Comparison of ENCODE assay signal across 8 cellular contexts in genomic region chr5:1110930-1111726, GRCh38. TPM values are rescaled to one million over a fixed set of nuclear protein-coding genes. Genes with fewer than 3 reads are reported as not detected.
DNase-seq lines count a peak whose midpoint lies in the region; ATAC-seq, FAIRE-seq and TF ChIP-seq lines count a peak whose summit lies in the region.

No MANE protein-coding gene starts in this region.

- H3K4me1 Mint-ChIP-seq in activated CD8-positive, alpha-beta T cell treated with anti-CD3 and anti-CD28 coated beads for 36 hours (ENCODE audit: low read depth), result peaks cover 43% of the 10 kb centered on the region

- CTCF ChIA-PET in A549 (lab: Yijun Ruan, JAX), result no interaction called here
- CTCF ChIA-PET in activated CD8-positive, alpha-beta T cell treated with anti-CD3 and anti-CD28 coated beads for 36 hours (lab: Charles Lee), result no interaction called here

- no peak overlapping the region for H2AFZ ChIP-seq in fibroblast of lung (ENCODE audit: low read length)
- H2AFZ ChIP-seq in neuron (ENCODE audit: low read depth, low read length), result peak overlapping the region; percentile 92

- no peaks in the 10 kb centered on the region for H3K27me3 ChIP-seq in fibroblast of lung (ENCODE audit: control insufficient read depth, insufficient read depth, low read length)
- H3K27me3 ChIP-seq in neuron (ENCODE audit: insufficient read depth, low read length), result peaks cover 7% of the 10 kb centered on the region

- no peaks in the 10 kb centered on the region for H3K27me3 Mint-ChIP-seq in activated CD8-positive, alpha-beta T cell treated with anti-CD3 and anti-CD28 coated beads for 36 hours

- peak overlapping the region; percentile 68 for H3K9ac ChIP-seq in fibroblast of lung (ENCODE audit: insufficient read depth, low read length)

- TF ChIP-seq RAD21 in A549 (conservative IDR thresholded peaks at IDR 0.05 in 1 of 2, IDR thresholded peaks at IDR 0.05 in 1 of 2), result no peak

- no peaks in the 10 kb centered on the region for H3K9me3 Mint-ChIP-seq in activated CD8-positive, alpha-beta T cell treated with anti-CD3 and anti-CD28 coated beads for 36 hours

- H3K9me3 ChIP-seq in A549, result no peaks in the 10 kb centered on the region
- no peaks in the 10 kb centered on the region for H3K9me3 ChIP-seq in fibroblast of lung (ENCODE audit: control insufficient read depth, insufficient read depth, low read depth, low read length)
- peaks cover 3% of the 10 kb centered on the region for H3K9me3 ChIP-seq in neuron (ENCODE audit: low read length)

- peak; percentile 44 to 62 for ATAC-seq in A549
- ATAC-seq in GM18517 (IDR thresholded peaks at IDR 0.05; ENCODE audit: unreplicated experiment), result peak; percentile 28
- ATAC-seq in HG03354 (IDR thresholded peaks at IDR 0.05; ENCODE audit: poor library complexity, severe bottlenecking, unreplicated experiment), result peak; percentile 31
- ATAC-seq in activated CD8-positive, alpha-beta T cell treated with anti-CD3 and anti-CD28 coated beads for 36 hours, result peak; percentile 4

- TF ChIP-seq CTCF in A549 (IDR thresholded peaks at IDR 0.05), result no peak
- no peak for TF ChIP-seq CTCF in activated CD8-positive, alpha-beta T cell treated with anti-CD3 and anti-CD28 coated beads for 36 hours (IDR thresholded peaks at IDR 0.05)
- no peak for TF ChIP-seq CTCF in fibroblast of lung (conservative IDR thresholded peaks at IDR 0.05 in 1 of 2, IDR thresholded peaks at IDR 0.05 in 1 of 2; ENCODE audit: low read depth in 1 of 2, low read length in 2 of 2)

- peak overlapping the region; percentile 90 for H3K4me3 ChIP-seq in A549
- peak overlapping the region; percentile 53 to 75 (median 63) for H3K4me3 ChIP-seq in fibroblast of lung (replicated peaks in 1 of 4; ENCODE audit: control extremely low read depth in 1 of 4, insufficient read depth in 1 of 4, low read depth in 3 of 4, low read length in 4 of 4)
- H3K4me3 ChIP-seq in neuron (ENCODE audit: low read length), result peak overlapping the region; percentile 75

- H3K27ac ChIP-seq in A549 (peak overlapping the region; percentile 81 to 96), fibroblast of lung (ENCODE audit: insufficient read depth, low read length) (peak overlapping the region; percentile 38)

- DNase-seq in A549 (ENCODE audit: low read depth in 1 of 2, low spot score in 1 of 2) (peak; percentile 22 to 66), fibroblast of lung (ENCODE audit: low read depth in 2 of 2) (peak in 1 of 2 donors; percentile 22), NCI-H2107 (lab: John Stamatoyannopoulos, UW) (no peak), SIG-M5 treated with dmso at 0.1 percent for 504 hours (lab: John Stamatoyannopoulos, UW; ENCODE audit: unreplicated experiment) (no peak)
- DNase-seq in activated CD8-positive, alpha-beta T cell treated with anti-CD3 and anti-CD28 coated beads for 36 hours, result peak; percentile 32

- 6% methylated on average over 24 of the region's 54 CpGs for WGBS in A549 (ENCODE audit: missing lambda C conversion rate)

- peak overlapping the region; percentile 77 for H3K27ac Mint-ChIP-seq in activated CD8-positive, alpha-beta T cell treated with anti-CD3 and anti-CD28 coated beads for 36 hours

- POLR2A ChIA-PET in A549 (lab: Yijun Ruan, JAX), result no interaction called here
- POLR2A ChIA-PET in activated CD8-positive, alpha-beta T cell treated with anti-CD3 and anti-CD28 coated beads for 36 hours (lab: Charles Lee), result no interaction called here

- no peak for TF ChIP-seq POLR2A in A549 (IDR thresholded peaks at IDR 0.05; ENCODE audit: low read length)

- H4K20me1 ChIP-seq in fibroblast of lung (ENCODE audit: control insufficient read depth, extremely low read depth, insufficient read depth, low read length), result no peaks in the 10 kb centered on the region

- TF ChIP-seq EP300 in A549 (IDR thresholded peaks at IDR 0.05), result no peak

- no peaks in the 10 kb centered on the region for H3K79me2 ChIP-seq in fibroblast of lung (ENCODE audit: control insufficient read depth, insufficient read depth, low read length)

- H3K36me3 Mint-ChIP-seq in activated CD8-positive, alpha-beta T cell treated with anti-CD3 and anti-CD28 coated beads for 36 hours (ENCODE audit: low read depth), result peaks cover 2% of the 10 kb centered on the region

- no peak for FAIRE-seq in A549 (lab: Jason Lieb, UNC)

- H3K4me1 ChIP-seq in A549 (peaks cover 33% of the 10 kb centered on the region), fibroblast of lung (ENCODE audit: control insufficient read depth, extremely low read depth, insufficient read depth, low read length) (no peaks in the 10 kb centered on the region), neuron (ENCODE audit: insufficient read depth, low read length) (peaks cover 7% of the 10 kb centered on the region)

- H3K36me3 ChIP-seq in fibroblast of lung (ENCODE audit: control insufficient read depth, insufficient read depth, low read length), result no peaks in the 10 kb centered on the region
- H3K36me3 ChIP-seq in neuron (ENCODE audit: insufficient read depth, low read length), result peaks cover 4% of the 10 kb centered on the region

- intact Hi-C loops in activated CD8-positive, alpha-beta T cell treated with anti-CD3 and anti-CD28 coated beads for 36 hours (cut with micrococcal nuclease), result no loop called here

- H3K4me2 ChIP-seq in A549 (peak overlapping the region; percentile 89), fibroblast of lung (ENCODE audit: extremely low read depth, insufficient read depth, low read length) (peak overlapping the region; percentile 87)

- H3K4me3 Mint-ChIP-seq in activated CD8-positive, alpha-beta T cell treated with anti-CD3 and anti-CD28 coated beads for 36 hours, result peak overlapping the region; percentile 87

TF ChIP-seq in A549, 52 proteins besides CTCF, POLR2A, EP300 and RAD21:
- 0 out of 2 replicates have a peak, but pooled peaks have one; percentile 43 for TF ChIP-seq RNF2 (IDR thresholded peaks at IDR 0.05; ENCODE audit: borderline replicate concordance, low read depth)
- no peak for TF ChIP-seq EHMT2 (IDR thresholded peaks at IDR 0.05; ENCODE audit: low read depth)

RNA-seq across cellular contexts. Expression of gene SLC12A7, which starts 0.7 kb away (rescaled TPM):
- polyA plus RNA-seq in A549 (2011; rRNA removed) (11.2 and 12.3 TPM in 2 replicates), A549 (2017; fragmentation: RNase III; extraction: RNeasy Plus Mini Kit Qiagen cat#74134 plus additional on column Dnase treatment) (18.1 to 22.5 TPM (median 19.5 TPM) in 3 replicates), fibroblast of lung (2.7 and 2.9 TPM in 2 replicates)
- 15.3 and 19.8 TPM in 2 replicates for polyA plus RNA-seq in A549 (2012; cell fraction: cytosol; rRNA removed)
- 79.7 and 103 TPM in 2 replicates for polyA plus RNA-seq in A549 (2012; cell fraction: nucleus; rRNA removed)
- 11.0 and 22.1 TPM in 2 replicates for polyA minus RNA-seq in A549 (2011; rRNA and poly(A)+ RNA removed)
- 10 to 100 TPM; 21.6 to 24.8 TPM for total RNA-seq in activated CD8-positive, alpha-beta T cell treated with anti-CD3 and anti-CD28 coated beads for 36 hours
- total RNA-seq in fibroblast of lung, result 20.5 and 23.9 TPM in 2 replicates
- 7.2 and 9.6 TPM in 2 replicates for polyA plus RNA-seq in fibroblast of lung (2012)
- polyA minus RNA-seq in fibroblast of lung (ENCODE audit: low replicate concordance), result 16.4 and 23.2 TPM in 2 replicates

Comparison
In these comparisons a context has a peak if more than half of its experiments do, and no peak if none do; other contexts are left out.
1. DNase-seq: peak in A549 (2 of 2) and activated CD8-positive, alpha-beta T cell treated with anti-CD3 and anti-CD28 coated beads for 36 hours (single experiment); none in NCI-H2107 (single experiment) and SIG-M5 treated with dmso at 0.1 percent for 504 hours (single experiment).
2. Peak in every context shown above with its lines, with median percentiles within 50 percentile points of each other: ATAC-seq and H3K4me3 ChIP-seq.